1 cellular context compared by ENCODE assay signal in the genomic region with DNA sequence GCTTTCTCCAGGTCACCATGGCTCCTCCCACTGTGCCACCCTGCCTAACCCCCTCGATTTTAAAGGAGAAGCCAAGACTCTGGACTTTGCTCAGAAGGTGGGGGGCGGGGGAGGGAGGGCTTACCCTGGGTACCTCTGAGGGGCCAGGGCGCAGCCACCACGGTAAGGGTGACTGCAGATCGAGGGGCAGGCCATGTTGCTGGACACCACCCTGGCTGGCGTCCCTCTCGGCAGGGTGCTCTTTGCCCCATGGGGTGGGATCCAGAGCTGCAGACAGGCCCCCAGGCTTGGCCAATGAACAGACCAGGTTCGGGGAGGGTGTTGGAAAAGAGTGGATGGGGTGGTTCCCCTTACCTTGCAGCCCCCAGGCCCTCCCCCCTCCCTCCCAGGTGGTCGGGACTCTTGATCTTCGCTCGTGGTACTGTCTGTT.
TF ChIP-seq lines count a peak whose summit lies in the region.

No MANE protein-coding gene starts in this region.

TF ChIP-seq in H1, 55 proteins besides CTCF, POLR2A, EP300 and RAD21:
- TF ChIP-seq SP4 (IDR thresholded peaks at IDR 0.05; ENCODE audit: low read length) (no peak), TAF1 (IDR thresholded peaks at IDR 0.05; ENCODE audit: low read depth, low read length) (no peak), RXRA (IDR thresholded peaks at IDR 0.05; ENCODE audit: insufficient read depth, low read depth, low read length) (no peak), CEBPB (IDR thresholded peaks at IDR 0.05; ENCODE audit: low read depth, low read length) (no peak), HDAC6 (IDR thresholded peaks at IDR 0.05; ENCODE audit: low read depth, low read length) (no peak), KDM4A (IDR thresholded peaks at IDR 0.05; ENCODE audit: low read depth, low read length, severe bottlenecking) (no peak), HDAC2 (IDR thresholded peaks at IDR 0.05; ENCODE audit: borderline replicate concordance in 1 of 2, low read depth in 2 of 2, low read length in 2 of 2) (no peak), ZNF274 (IDR thresholded peaks at IDR 0.05; ENCODE audit: borderline replicate concordance, extremely low read depth, low read length) (no peak), CHD1 (IDR thresholded peaks at IDR 0.05; ENCODE audit: low read depth, low read length) (no peak), SP1 (IDR thresholded peaks at IDR 0.05; ENCODE audit: low read depth, low read length) (no peak), JUND (IDR thresholded peaks at IDR 0.05; ENCODE audit: low read length) (no peak), EGR1 (IDR thresholded peaks at IDR 0.05; ENCODE audit: borderline replicate concordance, low read depth, low read length) (no peak), PHF8 (conservative IDR thresholded peaks at IDR 0.05; ENCODE audit: low read depth, low read length) (no peak), KDM1A (IDR thresholded peaks at IDR 0.05; ENCODE audit: borderline replicate concordance, low read length) (no peak), TBP (IDR thresholded peaks at IDR 0.05; ENCODE audit: low read depth, low read length) (no peak), TEAD4 (IDR thresholded peaks at IDR 0.05; ENCODE audit: low read depth, low read length) (no peak), SP2 (IDR thresholded peaks at IDR 0.05; ENCODE audit: low read length) (no peak), E2F6 (IDR thresholded peaks at IDR 0.05) (no peak)
- TF ChIP-seq, protein P1, sequence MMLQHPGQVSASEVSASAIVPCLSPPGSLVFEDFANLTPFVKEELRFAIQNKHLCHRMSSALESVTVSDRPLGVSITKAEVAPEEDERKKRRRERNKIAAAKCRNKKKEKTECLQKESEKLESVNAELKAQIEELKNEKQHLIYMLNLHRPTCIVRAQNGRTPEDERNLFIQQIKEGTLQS (IDR thresholded peaks at IDR 0.05; ENCODE audit: insufficient read depth, low read depth, low read length) = no peak
TF ChIP-seq in H1: peak in this region for 0.
